ENCODE assay signal across 8 cellular contexts in genomic region chr6:117483645-117484016, GRCh38. TPM values are rescaled to one million over a fixed set of nuclear protein-coding genes. Genes with fewer than 3 reads are reported as not detected.
DNase-seq lines count a peak whose midpoint lies in the region; ATAC-seq and TF ChIP-seq lines count a peak whose summit lies in the region.

No MANE protein-coding gene starts in this region.

- no peak for DNase-seq in activated T-cell treated with anti-CD3 and anti-CD28 coated beads, Interleukin-2, amount 50 U/mL, for 4 hours
- DNase-seq in activated T-cell treated with anti-CD3 and anti-CD28 coated beads for 4 hours (no peak), SW480 (ENCODE audit: low spot score) (peak; percentile 46), esophagus squamous epithelium (lab: John Stamatoyannopoulos, UW) (no peak)
- DNase-seq in stimulated activated CD4-positive, alpha-beta T cell treated with anti-CD3 and anti-CD28 coated beads, Interleukin-4, amount 100 ng/mL, for 1 hour: no peak

- no peak for ATAC-seq in activated T-cell treated with anti-CD3 and anti-CD28 coated beads, Interleukin-2, amount 50 U/mL, for 4 hours
- ATAC-seq in GM18858 (IDR thresholded peaks at IDR 0.05; ENCODE audit: unreplicated experiment): no peak

- H3K9me3 ChIP-seq in HUES48 (ENCODE audit: control insufficient read depth, insufficient read depth, low read length) (0 out of 2 replicates have a peak, but pooled peaks cover 4% of the 10 kb centered on the region), esophagus squamous epithelium (no peaks in the 10 kb centered on the region), neutrophil (no peaks in the 10 kb centered on the region)

- H3K4me1 ChIP-seq in HUES48 (ENCODE audit: control insufficient read depth, insufficient read depth, low read length): peaks cover 11% of the 10 kb centered on the region
- H3K4me1 ChIP-seq in esophagus squamous epithelium: peaks cover 10 to 37% (median 13%) of the 10 kb centered on the region in 3 donors
- peaks cover 14 to 15% of the 10 kb centered on the region in 2 experiments for H3K4me1 ChIP-seq in neutrophil (ENCODE audit: control insufficient read depth in 1 of 2, insufficient read depth in 1 of 2, low read depth in 1 of 2, low read length in 1 of 2)

- peak overlapping the region; percentile 43; the same call in 1 of the 2 replicates for H3K9ac ChIP-seq in HUES48 (ENCODE audit: low read depth, low read length)

- WGBS in esophagus squamous epithelium, 2 donors: 0 to 1% methylated on average over 7 of the region's 7 CpGs

- no peak for TF ChIP-seq CTCF in esophagus squamous epithelium (IDR thresholded peaks at IDR 0.05)
- TF ChIP-seq CTCF in neutrophil (IDR thresholded peaks at IDR 0.05): no peak

- H3K4me1 Mint-ChIP-seq in activated T-cell treated with anti-CD3 and anti-CD28 coated beads, Interleukin-2, amount 50 U/mL, for 4 hours (ENCODE audit: low read depth): peaks cover 14% of the 10 kb centered on the region

- intact Hi-C loops in esophagus squamous epithelium (cut with DNase I): no loop called here

- TF ChIP-seq POLR2A in esophagus squamous epithelium (IDR thresholded peaks at IDR 0.05): no peak

- H3K27me3 Mint-ChIP-seq in activated T-cell treated with anti-CD3 and anti-CD28 coated beads, Interleukin-2, amount 50 U/mL, for 4 hours (ENCODE audit: low read depth): peaks cover 50% of the 10 kb centered on the region

- peaks cover 26% of the 10 kb centered on the region for H3K27me3 ChIP-seq in HUES48 (ENCODE audit: control insufficient read depth, insufficient read depth, low read length)
- no peaks in the 10 kb centered on the region for H3K27me3 ChIP-seq in esophagus squamous epithelium
- peaks cover 96% of the 10 kb centered on the region for H3K27me3 ChIP-seq in neutrophil

- peak overlapping the region; percentile 68 for H3K4me3 ChIP-seq in HUES48 (ENCODE audit: low read depth, low read length)
- H3K4me3 ChIP-seq in esophagus squamous epithelium: peak overlapping the region; percentile 59 to 87 (median 80)
- peak overlapping the region; percentile 54 to 61 for H3K4me3 ChIP-seq in neutrophil (ENCODE audit: low read depth in 1 of 2, low read length in 1 of 2)

- H3K36me3 ChIP-seq in HUES48 (ENCODE audit: control insufficient read depth, insufficient read depth, low read length): no peaks in the 10 kb centered on the region
- no peaks in the 10 kb centered on the region for H3K36me3 ChIP-seq in esophagus squamous epithelium
- H3K36me3 ChIP-seq in neutrophil: no peaks in the 10 kb centered on the region

- peak overlapping the region; percentile 63 for H3K27ac ChIP-seq in HUES48 (ENCODE audit: low read depth, low read length)
- peak overlapping the region; percentile 83 to 92 (median 88) for H3K27ac ChIP-seq in esophagus squamous epithelium
- H3K27ac ChIP-seq in neutrophil: no peak overlapping the region

- H3K36me3 Mint-ChIP-seq in activated T-cell treated with anti-CD3 and anti-CD28 coated beads, Interleukin-2, amount 50 U/mL, for 4 hours (ENCODE audit: insufficient read depth): peaks cover 2% of the 10 kb centered on the region

- peak overlapping the region; percentile 92 for H3K4me3 Mint-ChIP-seq in activated T-cell treated with anti-CD3 and anti-CD28 coated beads, Interleukin-2, amount 50 U/mL, for 4 hours

- no peaks in the 10 kb centered on the region for H3K9me3 Mint-ChIP-seq in activated T-cell treated with anti-CD3 and anti-CD28 coated beads, Interleukin-2, amount 50 U/mL, for 4 hours

RNA-seq across cellular contexts. Expression of gene DCBLD1, which starts 1.2 kb away (rescaled TPM):
- total RNA-seq in activated T-cell treated with anti-CD3 and anti-CD28 coated beads, Interleukin-2, amount 50 U/mL, for 4 hours: 1 to 10 TPM; 1.5 to 1.9 (median 1.5) TPM
- 10 to 100 TPM in 2 of 4 donors, 1 to 10 TPM in 2; 6.7 to 19.1 (median 10.8) TPM for total RNA-seq in esophagus squamous epithelium

RNA-seq across cellular contexts. Expression of gene ROS1, which starts 57.9 kb away (rescaled TPM):
- under 1 TPM in 2 of 3 donors, not detected in 1; 0.03 TPM for total RNA-seq in activated T-cell treated with anti-CD3 and anti-CD28 coated beads, Interleukin-2, amount 50 U/mL, for 4 hours
- total RNA-seq in esophagus squamous epithelium: not detected
